9 cellular contexts compared by ENCODE assay signal in the genomic region with DNA sequence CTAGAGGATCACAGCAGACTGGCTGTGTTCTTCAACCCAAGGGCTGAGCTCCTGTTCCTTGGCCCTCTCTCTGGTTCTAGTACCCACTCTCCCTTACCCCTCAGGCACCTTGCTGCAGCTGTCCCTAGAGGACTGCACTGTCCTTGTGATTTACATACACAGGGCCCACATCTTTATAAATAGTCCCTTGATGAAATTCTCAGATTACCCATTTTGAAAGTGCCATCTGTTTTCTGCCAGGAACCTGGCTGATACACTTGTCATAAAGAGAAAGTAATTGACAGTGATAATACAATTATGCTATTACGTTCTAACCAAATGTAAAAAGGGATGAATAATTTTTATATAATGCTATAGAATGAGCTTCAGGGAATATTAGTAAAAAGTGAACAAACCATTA. TPM values are rescaled to one million over a fixed set of nuclear protein-coding genes. Genes with fewer than 3 reads are reported as not detected.
A peak's percentile ranks its signal among the peaks of the same experiment; 100 is the strongest.
DNase-seq lines count a peak whose midpoint lies in the region; ATAC-seq and TF ChIP-seq lines count a peak whose summit lies in the region.
"Had no signal": no experiment of that assay in that cellular context is flagged by ENCODE, and none has a peak within 500 bp of the region (broad histone marks: within the 10 kb centered on the region; RNA-seq: fewer than 3 reads in every experiment).

No MANE protein-coding gene starts in this region.

- in situ Hi-C loops in GM23248 (cut with MboI): no loop called here

- H3K79me1 ChIP-seq in neuronal stem cell (ENCODE audit: low read depth, low read length): no peaks in the 10 kb centered on the region

- no peak overlapping the region for H2BK120ac ChIP-seq in neuronal stem cell (ENCODE audit: low read depth, low read length)

- DNase-seq in MM.1S (peak; percentile 78), neuronal stem cell (ENCODE audit: low spot score) (no peak), foreskin fibroblast (no peak), DMS53 (lab: John Stamatoyannopoulos, UW) (no peak), SKM-1 treated with dmso at 0.1 percent for 144 hours (lab: John Stamatoyannopoulos, UW; ENCODE audit: unreplicated experiment) (no peak), GM23248 (no peak)

- no CpG with 5 or more reads among the region's 1 CpG for WGBS in neuronal stem cell (ENCODE audit: extremely low coverage in 2 of 2, insufficient read length in 2 of 2, insufficient replicate concordance in 1 of 2), 2 donors
- 88 to 95% methylated on average over 1 of the region's 1 CpG for WGBS in GM23248 (ENCODE audit: low coverage in 1 of 2, low lambda C conversion rate in 2 of 2, missing lambda C conversion rate in 2 of 2), 2 experiments

- H4K91ac ChIP-seq in neuronal stem cell (ENCODE audit: low read depth, low read length, poor library complexity): no peak overlapping the region

- no peak overlapping the region for H3K4ac ChIP-seq in neuronal stem cell (ENCODE audit: low read length)

- H3K27ac ChIP-seq in MM.1S (ENCODE audit: low read length) (peak overlapping the region; percentile 34; the same call in 1 of the 2 replicates), neuronal stem cell (replicated peaks; ENCODE audit: low read length) (no peak overlapping the region), GM23248 (no peak overlapping the region)
- H3K27ac ChIP-seq: neutrophil had no signal

- H2BK5ac ChIP-seq in neuronal stem cell (ENCODE audit: low read length): no peak overlapping the region

- no peak overlapping the region for H2BK12ac ChIP-seq in neuronal stem cell (ENCODE audit: low read length)

- H4K8ac ChIP-seq in neuronal stem cell (ENCODE audit: low read depth, low read length): no peak overlapping the region

- H3K9me3 ChIP-seq in MM.1S (replicated peaks; ENCODE audit: insufficient read depth, low read length) (no peaks in the 10 kb centered on the region), neuronal stem cell (replicated peaks in 1 of 2; ENCODE audit: control insufficient read depth in 2 of 2, insufficient read depth in 1 of 2, low read depth in 1 of 2, low read length in 2 of 2) (no peaks in the 10 kb centered on the region), GM23248 (ENCODE audit: low read depth) (no peaks in the 10 kb centered on the region)
- H3K9me3 ChIP-seq: neutrophil had no signal

- H3K18ac ChIP-seq in neuronal stem cell (ENCODE audit: low read length): no peak overlapping the region

- H3K9me2 ChIP-seq in MM.1S (replicated peaks; ENCODE audit: insufficient read depth, low read length) (no peaks in the 10 kb centered on the region), GM23248 (ENCODE audit: insufficient read depth) (no peaks in the 10 kb centered on the region)

- no peak overlapping the region for H2AK5ac ChIP-seq in neuronal stem cell (ENCODE audit: low read depth, low read length)

- H3F3A ChIP-seq in MM.1S (ENCODE audit: insufficient read depth, low read length): no peaks in the 10 kb centered on the region
- peaks cover 29% of the 10 kb centered on the region for H3F3A ChIP-seq in GM23248 (ENCODE audit: insufficient read depth)

- no peaks in the 10 kb centered on the region for H3K27me3 ChIP-seq in MM.1S (replicated peaks; ENCODE audit: insufficient read depth, low read length)
- no peaks in the 10 kb centered on the region for H3K27me3 ChIP-seq in neuronal stem cell (ENCODE audit: control insufficient read depth in 3 of 3, insufficient read depth in 3 of 3, low read depth in 1 of 3, low read length in 3 of 3)
- H3K27me3 ChIP-seq in GM23248 (replicated peaks; ENCODE audit: insufficient read depth): no peaks in the 10 kb centered on the region
- H3K27me3 ChIP-seq: neutrophil had no signal

- H4K20me1 ChIP-seq in MM.1S (ENCODE audit: insufficient read depth, low read length) (no peaks in the 10 kb centered on the region), GM23248 (ENCODE audit: insufficient read depth) (no peaks in the 10 kb centered on the region)

- TF ChIP-seq CTCF in MM.1S (IDR thresholded peaks at IDR 0.05; ENCODE audit: low read length) (no peak), foreskin fibroblast (IDR thresholded peaks at IDR 0.05; ENCODE audit: low read depth, low read length) (no peak)

- no peak overlapping the region for H3K23ac ChIP-seq in neuronal stem cell (ENCODE audit: low read depth, low read length, poor library complexity)

- H3K4me1 ChIP-seq in MM.1S (ENCODE audit: low read length) (peaks cover 21% of the 10 kb centered on the region), neuronal stem cell (ENCODE audit: control insufficient read depth in 2 of 2, insufficient read depth in 1 of 2, low read depth in 1 of 2, low read length in 2 of 2) (peaks cover 11 to 22% of the 10 kb centered on the region in 2 donors), GM23248 (ENCODE audit: insufficient read depth) (peaks cover 22% of the 10 kb centered on the region)

- H3K4me2 ChIP-seq in MM.1S (ENCODE audit: low read depth, low read length) (peak overlapping the region; percentile 52), neuronal stem cell (ENCODE audit: insufficient read depth, low read length, poor library complexity, severe bottlenecking) (no peak overlapping the region), GM23248 (ENCODE audit: unreplicated experiment) (no peak overlapping the region)

- H3K9ac ChIP-seq in MM.1S (ENCODE audit: low read length): no peak overlapping the region
- no peak overlapping the region for H3K9ac ChIP-seq in neuronal stem cell (ENCODE audit: low read depth, low read length, poor library complexity)
- H3K9ac ChIP-seq in GM23248: no peak overlapping the region

- no peak overlapping the region for H3K14ac ChIP-seq in neuronal stem cell (ENCODE audit: low read length)

- peak; percentile 96 for ATAC-seq in GM18873 (IDR thresholded peaks at IDR 0.05; ENCODE audit: low FRiP score, unreplicated experiment)
- ATAC-seq in HG02678 (IDR thresholded peaks at IDR 0.05; ENCODE audit: unreplicated experiment): peak; percentile 93

- H2BK15ac ChIP-seq in neuronal stem cell (ENCODE audit: low read length): no peak overlapping the region

- H2AFZ ChIP-seq in MM.1S (ENCODE audit: low read length) (peak overlapping the region; percentile 37; the same call in 1 of the 2 replicates), neuronal stem cell (ENCODE audit: low read length) (peak overlapping the region; percentile 38), GM23248 (no peak overlapping the region)

- H3K4me3 ChIP-seq in MM.1S (ENCODE audit: low read length) (no peak overlapping the region), neuronal stem cell (ENCODE audit: low read length in 2 of 2) (no peak overlapping the region), foreskin fibroblast (ENCODE audit: low read depth in 1 of 2, low read length in 2 of 2) (no peak overlapping the region), GM23248 (no peak overlapping the region)

- H3K36me3 ChIP-seq in MM.1S (replicated peaks; ENCODE audit: insufficient read depth, low read length): no peaks in the 10 kb centered on the region
- H3K36me3 ChIP-seq in neuronal stem cell (replicated peaks in 1 of 2; ENCODE audit: control insufficient read depth in 2 of 2, insufficient read depth in 2 of 2, low read length in 2 of 2): no peaks in the 10 kb centered on the region
- no peaks in the 10 kb centered on the region for H3K36me3 ChIP-seq in GM23248 (ENCODE audit: low read depth)
- H3K36me3 ChIP-seq: neutrophil had no signal

- H3K79me2 ChIP-seq in MM.1S (ENCODE audit: low read length) (no peaks in the 10 kb centered on the region), GM23248 (ENCODE audit: insufficient read depth) (no peaks in the 10 kb centered on the region)

RNA-seq across cellular contexts. Expression of gene SPARC, which starts 16.5 kb away (rescaled TPM):
- 393 TPM for polyA plus RNA-seq in neuronal stem cell (2013, experiment 1 of 2)
- 374 TPM for polyA plus RNA-seq in neuronal stem cell (2013, experiment 2 of 2)
- total RNA-seq in GM23248 (2014; rRNA removed; shearing (Covaris generic)): 5,563 and 6,520 TPM in 2 replicates
- 20,092 and 20,398 TPM in 2 replicates for polyA plus RNA-seq in GM23248 (2016; fragmentation: Nextera tagmentation; extraction: Ambion mirVana)

RNA-seq across cellular contexts. Expression of gene ATOX1, which starts 55.2 kb away (rescaled TPM):
- 156 TPM for polyA plus RNA-seq in neuronal stem cell (2013, experiment 1 of 2)
- 162 TPM for polyA plus RNA-seq in neuronal stem cell (2013, experiment 2 of 2)
- total RNA-seq in GM23248 (2014; rRNA removed; shearing (Covaris generic)): 52.2 and 126 TPM in 2 replicates
- 278 and 296 TPM in 2 replicates for polyA plus RNA-seq in GM23248 (2016; fragmentation: Nextera tagmentation; extraction: Ambion mirVana)
